ENCODE assay signal across 15 cellular contexts in the genomic region with DNA sequence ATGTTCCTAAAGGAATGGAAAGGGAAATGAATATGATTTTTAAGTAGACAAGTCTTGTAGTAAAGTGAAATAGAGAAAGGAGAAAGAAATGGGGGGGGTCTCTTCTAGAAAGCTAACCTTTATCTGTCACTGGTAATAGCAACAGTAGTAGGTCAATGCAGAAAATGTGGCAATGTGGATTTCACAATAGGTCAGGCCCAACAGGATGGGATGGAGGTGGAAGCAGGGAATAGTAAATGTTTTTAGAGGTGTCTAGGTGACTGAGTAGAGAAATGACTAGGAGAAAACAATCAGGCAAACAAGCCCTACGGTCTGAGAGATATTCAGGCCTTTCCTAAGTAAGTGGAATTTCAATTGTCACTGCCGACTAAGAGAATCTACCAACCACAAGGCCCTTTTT. TPM values are rescaled to one million over a fixed set of nuclear protein-coding genes. Genes with fewer than 3 reads are reported as not detected.
DNase-seq lines count a peak whose midpoint lies in the region; ATAC-seq and TF ChIP-seq lines count a peak whose summit lies in the region.
"Had no signal": no experiment of that assay in that cellular context is flagged by ENCODE, and none has a peak within 500 bp of the region (broad histone marks: within the 10 kb centered on the region; RNA-seq: fewer than 3 reads in every experiment).

No MANE protein-coding gene starts in this region.

- no peak for ATAC-seq in activated T-cell treated with anti-CD3 and anti-CD28 coated beads, Interleukin-2, amount 50 U/mL, for 72 hours (replicated peaks in 1 of 2)
- no peak for ATAC-seq in GM18873 (IDR thresholded peaks at IDR 0.05; ENCODE audit: low FRiP score, unreplicated experiment)

- H3K27me3 Mint-ChIP-seq in activated T-cell treated with anti-CD3 and anti-CD28 coated beads, Interleukin-2, amount 50 U/mL, for 72 hours (ENCODE audit: low read depth) = no peaks in the 10 kb centered on the region
- H3K27me3 Mint-ChIP-seq in nephron progenitor cell (ENCODE audit: low read depth, poor library complexity) = no peaks in the 10 kb centered on the region
- H3K27me3 Mint-ChIP-seq: CD4-positive, alpha-beta memory T cell had no signal

- no peaks in the 10 kb centered on the region for H3K4me1 Mint-ChIP-seq in activated T-cell treated with anti-CD3 and anti-CD28 coated beads, Interleukin-2, amount 50 U/mL, for 72 hours (ENCODE audit: low read depth)
- no peaks in the 10 kb centered on the region for H3K4me1 Mint-ChIP-seq in nephron progenitor cell

- no peak overlapping the region for H3K4me3 Mint-ChIP-seq in activated T-cell treated with anti-CD3 and anti-CD28 coated beads, Interleukin-2, amount 50 U/mL, for 72 hours
- no peak overlapping the region for H3K4me3 Mint-ChIP-seq in nephron progenitor cell
- H3K4me3 Mint-ChIP-seq: CD4-positive, alpha-beta memory T cell had no signal

- H3K9me3 Mint-ChIP-seq in activated T-cell treated with anti-CD3 and anti-CD28 coated beads, Interleukin-2, amount 50 U/mL, for 72 hours = no peaks in the 10 kb centered on the region
- H3K9me3 Mint-ChIP-seq in nephron progenitor cell = no peaks in the 10 kb centered on the region
- H3K9me3 Mint-ChIP-seq: CD4-positive, alpha-beta memory T cell had no signal

- H3K36me3 Mint-ChIP-seq in activated T-cell treated with anti-CD3 and anti-CD28 coated beads, Interleukin-2, amount 50 U/mL, for 72 hours (ENCODE audit: insufficient read depth in 2 of 2) = peaks cover 9 to 26% of the 10 kb centered on the region in 2 donors
- H3K36me3 Mint-ChIP-seq in nephron progenitor cell (ENCODE audit: low read depth) = peaks cover 73% of the 10 kb centered on the region

- DNase-seq in activated T-cell treated with anti-CD3 and anti-CD28 coated beads, Interleukin-2, amount 50 U/mL, for 72 hours = no peak
- DNase-seq in activated T-cell treated with anti-CD3 and anti-CD28 coated beads for 4 hours (no peak), nephron progenitor cell (no peak)
- DNase-seq: 8988T; Calu3; CD4-positive, alpha-beta memory T cell; DMS153; H7; NCI-H1092 treated with DMSO at 0.1 percent for 48 hours; NCI-H1436 treated with DMSO at 0.1 percent for 48 hours; NCI-H1930; PC-9; RPMI8226; SHP77 had no signal

- H3K27ac Mint-ChIP-seq in activated T-cell treated with anti-CD3 and anti-CD28 coated beads, Interleukin-2, amount 50 U/mL, for 72 hours = peak overlapping the region; percentile 75
- H3K27ac Mint-ChIP-seq in nephron progenitor cell = peak overlapping the region; percentile 18

- no peak for TF ChIP-seq CTCF in nephron progenitor cell (IDR thresholded peaks at IDR 0.05)

RNA-seq across cellular contexts. Expression of gene RSKR, which starts 6.0 kb away (rescaled TPM):
- 10 to 100 TPM; 25.1 to 33.4 TPM for total RNA-seq in activated T-cell treated with anti-CD3 and anti-CD28 coated beads, Interleukin-2, amount 50 U/mL, for 72 hours

RNA-seq across cellular contexts. Expression of gene SPAG5, which starts 21.2 kb away (rescaled TPM):
- 100 to 1,000 TPM; 134 to 141 TPM for total RNA-seq in activated T-cell treated with anti-CD3 and anti-CD28 coated beads, Interleukin-2, amount 50 U/mL, for 72 hours

RNA-seq across cellular contexts. Expression of gene BLTP2, which starts 24.9 kb away (rescaled TPM):
- 100 to 1,000 TPM; 109 TPM for total RNA-seq in activated T-cell treated with anti-CD3 and anti-CD28 coated beads, Interleukin-2, amount 50 U/mL, for 72 hours

RNA-seq across cellular contexts. Expression of gene SDF2, which starts 41.7 kb away (rescaled TPM):
- total RNA-seq in activated T-cell treated with anti-CD3 and anti-CD28 coated beads, Interleukin-2, amount 50 U/mL, for 72 hours = 10 to 100 TPM; 43.9 to 48.2 TPM

RNA-seq across cellular contexts. Expression of gene SUPT6H, which starts 42.0 kb away (rescaled TPM):
- total RNA-seq in activated T-cell treated with anti-CD3 and anti-CD28 coated beads, Interleukin-2, amount 50 U/mL, for 72 hours = 10 to 100 TPM; 85.1 to 97.8 TPM
